In the genomic region with DNA sequence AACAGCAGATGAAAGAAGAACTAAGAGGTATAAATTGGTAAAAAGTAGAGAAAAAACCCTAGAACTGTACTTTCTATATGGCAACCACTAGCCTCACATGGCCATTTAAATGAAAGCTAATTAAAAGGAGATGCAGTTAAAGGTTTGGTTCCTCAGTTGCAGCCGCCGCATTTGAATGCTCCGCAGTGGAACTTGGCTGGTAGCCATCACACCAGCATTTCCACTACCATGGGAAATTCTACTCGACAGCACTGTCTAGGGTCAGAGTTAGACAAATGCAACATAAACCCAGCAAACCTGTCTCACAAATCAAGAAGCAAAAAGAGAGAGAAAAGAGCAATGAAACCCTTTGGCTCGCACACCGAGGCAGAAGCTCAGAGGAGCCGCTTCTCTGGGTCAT, we compare ENCODE assay signal across 2 cellular contexts.
TF ChIP-seq lines count a peak whose summit lies in the region.

No MANE protein-coding gene starts in this region.

TF ChIP-seq in SK-N-SH, 30 proteins besides CTCF, POLR2A, EP300 and RAD21 (continued from another document):
- TF ChIP-seq IRF3 (IDR thresholded peaks at IDR 0.05; ENCODE audit: low read depth, low read length) (no peak), YY1 (IDR thresholded peaks at IDR 0.05; ENCODE audit: low read depth) (no peak), PBX3 (IDR thresholded peaks at IDR 0.05) (no peak), TCF12 (IDR thresholded peaks at IDR 0.05) (no peak)
- TF ChIP-seq, protein P1, sequence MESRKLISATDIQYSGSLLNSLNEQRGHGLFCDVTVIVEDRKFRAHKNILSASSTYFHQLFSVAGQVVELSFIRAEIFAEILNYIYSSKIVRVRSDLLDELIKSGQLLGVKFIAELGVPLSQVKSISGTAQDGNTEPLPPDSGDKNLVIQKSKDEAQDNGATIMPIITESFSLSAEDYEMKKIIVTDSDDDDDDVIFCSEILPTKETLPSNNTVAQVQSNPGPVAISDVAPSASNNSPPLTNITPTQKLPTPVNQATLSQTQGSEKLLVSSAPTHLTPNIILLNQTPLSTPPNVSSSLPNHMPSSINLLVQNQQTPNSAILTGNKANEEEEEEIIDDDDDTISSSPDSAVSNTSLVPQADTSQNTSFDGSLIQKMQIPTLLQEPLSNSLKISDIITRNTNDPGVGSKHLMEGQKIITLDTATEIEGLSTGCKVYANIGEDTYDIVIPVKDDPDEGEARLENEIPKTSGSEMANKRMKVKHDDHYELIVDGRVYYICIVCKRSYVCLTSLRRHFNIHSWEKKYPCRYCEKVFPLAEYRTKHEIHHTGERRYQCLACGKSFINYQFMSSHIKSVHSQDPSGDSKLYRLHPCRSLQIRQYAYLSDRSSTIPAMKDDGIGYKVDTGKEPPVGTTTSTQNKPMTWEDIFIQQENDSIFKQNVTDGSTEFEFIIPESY (IDR thresholded peaks at IDR 0.05; ENCODE audit: borderline replicate concordance, low read depth): no peak
- TF ChIP-seq, protein P2, sequence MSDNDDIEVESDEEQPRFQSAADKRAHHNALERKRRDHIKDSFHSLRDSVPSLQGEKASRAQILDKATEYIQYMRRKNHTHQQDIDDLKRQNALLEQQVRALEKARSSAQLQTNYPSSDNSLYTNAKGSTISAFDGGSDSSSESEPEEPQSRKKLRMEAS (IDR thresholded peaks at IDR 0.05; ENCODE audit: low read depth): no peak
TF ChIP-seq in SK-N-SH: peak in this region for 0.

TF ChIP-seq in SK-N-SH treated with all-trans-retinoic acid at 6 μM for 48 hours, 23 proteins besides CTCF, POLR2A, EP300 and RAD21 (continued from another document):
- TF ChIP-seq ZC3H10 (CRISPR knock-in tag; IDR thresholded peaks at IDR 0.05) (no peak), ZFP3 (CRISPR knock-in tag; IDR thresholded peaks at IDR 0.05) (no peak), PATZ1 (CRISPR knock-in tag; IDR thresholded peaks at IDR 0.05; ENCODE audit: borderline replicate concordance) (no peak), ZNF565 (CRISPR knock-in tag; conservative IDR thresholded peaks at IDR 0.05; ENCODE audit: low read depth) (no peak), POU6F1 (CRISPR knock-in tag; IDR thresholded peaks at IDR 0.05; ENCODE audit: borderline replicate concordance, low read depth) (no peak)
